Comparison of ENCODE assay signal across 2 cellular contexts in genomic region chr1:41221995-41222991, GRCh38.
A peak's percentile ranks its signal among the peaks of the same experiment; 100 is the strongest.
TF ChIP-seq lines count a peak whose summit lies in the region.

No MANE protein-coding gene starts in this region.

TF ChIP-seq in A549, 52 proteins besides CTCF, POLR2A, EP300 and RAD21 (continued from another document):
- TF ChIP-seq PHF8 (IDR thresholded peaks at IDR 0.05; ENCODE audit: borderline replicate concordance, low read depth), result no peak
- TF ChIP-seq KDM1A (IDR thresholded peaks at IDR 0.05; ENCODE audit: low read depth), result no peak
- no peak for TF ChIP-seq BCL3 (IDR thresholded peaks at IDR 0.05)
- TF ChIP-seq MAFK (IDR thresholded peaks at IDR 0.05; ENCODE audit: partially characterized antibody), result no peak
- no peak for TF ChIP-seq REST (IDR thresholded peaks at IDR 0.05)
- no peak for TF ChIP-seq HDAC2 (IDR thresholded peaks at IDR 0.05)
- no peak for TF ChIP-seq JUN (IDR thresholded peaks at IDR 0.05)
TF ChIP-seq in A549: peak in this region for 0.

TF ChIP-seq in GM12878, 131 proteins besides CTCF, POLR2A, EP300 and RAD21 (continued from another document):
- TF ChIP-seq ZSCAN29 (IDR thresholded peaks at IDR 0.05), result no peak
- no peak for TF ChIP-seq SUPT20H (IDR thresholded peaks at IDR 0.05; ENCODE audit: borderline replicate concordance, control insufficient read depth, low read depth, low read length)
- TF ChIP-seq CHD4 (IDR thresholded peaks at IDR 0.05), result no peak
- no peak for TF ChIP-seq RBBP5 (conservative IDR thresholded peaks at IDR 0.05)
- TF ChIP-seq USF1 (IDR thresholded peaks at IDR 0.05; ENCODE audit: borderline replicate concordance, extremely low read length, insufficient read depth, low read depth, low read length), result no peak
- no peak for TF ChIP-seq ZBTB40 (IDR thresholded peaks at IDR 0.05; ENCODE audit: borderline replicate concordance)
- 0 out of 4 replicates have a peak, but pooled peaks of 1 of the 2 experiments have one; percentile 42 for TF ChIP-seq CEBPB (IDR thresholded peaks at IDR 0.05; ENCODE audit: borderline replicate concordance in 1 of 2, low read depth in 2 of 2, low read length in 2 of 2)
- no peak for TF ChIP-seq MYC (IDR thresholded peaks at IDR 0.05; ENCODE audit: insufficient read depth, insufficient read length, insufficient replicate concordance, low read length, severe bottlenecking)
- 0 out of 2 replicates have a peak, but pooled peaks have one; percentile 33 for TF ChIP-seq IRF4 (IDR thresholded peaks at IDR 0.05; ENCODE audit: low read depth, low read length)
- peak; percentile 23; the same call in 1 of the 2 replicates for TF ChIP-seq CREB1 (IDR thresholded peaks at IDR 0.05; ENCODE audit: low read depth)
- no peak for TF ChIP-seq ZNF24 (IDR thresholded peaks at IDR 0.05)
- no peak for TF ChIP-seq PBX3 (IDR thresholded peaks at IDR 0.05; ENCODE audit: insufficient replicate concordance, low read depth, low read length)
- TF ChIP-seq STAT1 (conservative IDR thresholded peaks at IDR 0.05), result no peak
- TF ChIP-seq BRCA1 (IDR thresholded peaks at IDR 0.05; ENCODE audit: low read depth, low read length), result no peak
- TF ChIP-seq ATF7 (IDR thresholded peaks at IDR 0.05; ENCODE audit: low read depth), result peak; percentile 49; the same call in 1 of the 2 replicates
- TF ChIP-seq EED (IDR thresholded peaks at IDR 0.05; ENCODE audit: low read depth), result 0 out of 2 replicates have a peak, but pooled peaks have one; percentile 36
- TF ChIP-seq NR2F1 (conservative IDR thresholded peaks at IDR 0.05), result no peak
- 0 out of 2 replicates have a peak, but pooled peaks have one; percentile 21 for TF ChIP-seq RELB (IDR thresholded peaks at IDR 0.05; ENCODE audit: low read depth)
- TF ChIP-seq NKRF (conservative IDR thresholded peaks at IDR 0.05), result no peak
- TF ChIP-seq CHD1 (IDR thresholded peaks at IDR 0.05; ENCODE audit: low read depth, low read length), result no peak
- TF ChIP-seq SPI1 (IDR thresholded peaks at IDR 0.05; ENCODE audit: borderline replicate concordance, insufficient read depth, low read depth, low read length), result no peak
- TF ChIP-seq SMAD1 (IDR thresholded peaks at IDR 0.05; ENCODE audit: low read depth, partially characterized antibody), result no peak
- TF ChIP-seq NBN (IDR thresholded peaks at IDR 0.05), result no peak; the same call in 1 of the 2 replicates
- no peak for TF ChIP-seq RB1 (IDR thresholded peaks at IDR 0.05; ENCODE audit: borderline replicate concordance)
- TF ChIP-seq RCOR1 (conservative IDR thresholded peaks at IDR 0.05; ENCODE audit: low read depth, low read length), result no peak
- peak; percentile 23; the same call in 1 of the 2 replicates for TF ChIP-seq JUNB (IDR thresholded peaks at IDR 0.05)
- TF ChIP-seq USF2 (IDR thresholded peaks at IDR 0.05; ENCODE audit: borderline replicate concordance, low read depth, low read length), result no peak
- no peak for TF ChIP-seq NFXL1 (IDR thresholded peaks at IDR 0.05; ENCODE audit: borderline replicate concordance)
- no peak for TF ChIP-seq NR2C1 (IDR thresholded peaks at IDR 0.05)
- no peak for TF ChIP-seq CBFB (IDR thresholded peaks at IDR 0.05; ENCODE audit: low read depth)
- TF ChIP-seq ZNF217 (IDR thresholded peaks at IDR 0.05), result no peak
- peak; percentile 7; the same call in 1 of the 2 replicates for TF ChIP-seq RUNX3 (IDR thresholded peaks at IDR 0.05; ENCODE audit: low read length)
- TF ChIP-seq PAX8 (IDR thresholded peaks at IDR 0.05), result no peak
